8 cellular contexts compared by ENCODE assay signal in the genomic region with DNA sequence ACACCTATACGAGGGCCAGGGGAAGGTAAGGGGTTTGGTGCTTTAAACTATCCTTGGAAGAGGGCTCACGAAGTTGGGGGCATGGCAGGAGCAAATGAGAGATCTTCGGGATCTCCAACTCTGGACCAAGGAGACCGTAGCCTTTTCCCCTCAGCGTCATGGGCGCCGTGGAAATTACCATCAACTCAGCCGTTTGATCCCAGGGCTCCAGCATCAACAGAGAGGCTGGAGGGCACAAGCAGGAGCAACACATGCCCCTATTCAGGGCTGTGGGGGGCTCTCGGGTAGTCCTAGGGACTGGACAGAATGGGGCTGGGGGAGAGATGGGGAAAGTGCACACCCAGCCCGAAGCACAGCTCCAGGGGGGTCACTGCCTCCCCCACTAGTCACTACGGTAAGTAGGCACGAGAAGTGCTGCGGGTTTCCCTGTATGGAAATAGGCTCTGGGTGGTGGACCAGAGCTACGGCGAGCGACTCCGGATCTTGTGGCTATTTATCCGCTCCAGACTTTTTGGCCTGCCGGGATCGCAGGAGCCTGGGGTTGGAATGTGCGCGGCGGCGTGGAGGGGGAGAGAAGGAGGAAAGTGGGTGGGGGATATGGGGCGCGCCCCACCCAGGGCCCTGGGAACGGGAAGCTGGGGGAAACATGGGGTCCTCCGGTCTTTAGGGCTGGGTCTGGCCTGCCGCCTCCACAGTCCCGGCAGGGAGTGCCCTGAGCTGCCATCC. TPM values are rescaled to one million over a fixed set of nuclear protein-coding genes. Genes with fewer than 3 reads are reported as not detected.
DNase-seq lines count a peak whose midpoint lies in the region; ATAC-seq and TF ChIP-seq lines count a peak whose summit lies in the region.

No MANE protein-coding gene starts in this region.

- H3K27ac Mint-ChIP-seq in osteocyte (ENCODE audit: unreplicated experiment), result peak overlapping the region; percentile 92

- H3K9me3 ChIP-seq in heart left ventricle, result no peaks in the 10 kb centered on the region

- ATAC-seq in heart left ventricle (peak; percentile 79 to 91 (median 83)), HG02763 (IDR thresholded peaks at IDR 0.05; ENCODE audit: unreplicated experiment) (no peak), HG02678 (IDR thresholded peaks at IDR 0.05; ENCODE audit: unreplicated experiment) (no peak)
- no peak for ATAC-seq in activated T-cell treated with anti-CD3 and anti-CD28 coated beads, Interleukin-2, amount 50 U/mL, for 4 hours

- peaks cover 6% of the 10 kb centered on the region for H3K36me3 Mint-ChIP-seq in osteocyte (ENCODE audit: unreplicated experiment)
- H3K36me3 Mint-ChIP-seq in activated T-cell treated with anti-CD3 and anti-CD28 coated beads, Interleukin-2, amount 50 U/mL, for 4 hours (ENCODE audit: insufficient read depth), result no peaks in the 10 kb centered on the region

- H3K27me3 Mint-ChIP-seq in osteocyte (ENCODE audit: unreplicated experiment), result no peaks in the 10 kb centered on the region
- peaks cover 35% of the 10 kb centered on the region for H3K27me3 Mint-ChIP-seq in activated T-cell treated with anti-CD3 and anti-CD28 coated beads, Interleukin-2, amount 50 U/mL, for 4 hours (ENCODE audit: low read depth)

- no peaks in the 10 kb centered on the region for H3K27me3 ChIP-seq in heart left ventricle

- peak overlapping the region; percentile 62 to 90 (median 80) for H3K4me3 ChIP-seq in heart left ventricle

- peaks cover 13% of the 10 kb centered on the region for H3K4me1 Mint-ChIP-seq in osteocyte (ENCODE audit: unreplicated experiment)
- no peaks in the 10 kb centered on the region for H3K4me1 Mint-ChIP-seq in activated T-cell treated with anti-CD3 and anti-CD28 coated beads, Interleukin-2, amount 50 U/mL, for 4 hours (ENCODE audit: low read depth)

- 0 to 3% (median 0%) methylated on average over 28 to 30 of the region's 30 CpGs for WGBS in heart left ventricle, 4 donors

- peak; percentile 76 for DNase-seq in DMS114 treated with DMSO at 0.1 percent for 48 hours (lab: John Stamatoyannopoulos, UW; ENCODE audit: unreplicated experiment)
- peak; percentile 7 for DNase-seq in NCI-H1092 (lab: John Stamatoyannopoulos, UW)
- DNase-seq in amniotic epithelial cell (ENCODE audit: low read depth), result peak; percentile 88
- DNase-seq in heart left ventricle, result peak; percentile 87 to 92 (median 91)
- DNase-seq in osteocyte (ENCODE audit: extremely low spot score, unreplicated experiment), result peak; percentile 92
- no peak for DNase-seq in activated T-cell treated with anti-CD3 and anti-CD28 coated beads, Interleukin-2, amount 50 U/mL, for 4 hours

- peak overlapping the region; percentile 89 for H3K4me3 Mint-ChIP-seq in osteocyte (ENCODE audit: unreplicated experiment)
- no peak overlapping the region for H3K4me3 Mint-ChIP-seq in activated T-cell treated with anti-CD3 and anti-CD28 coated beads, Interleukin-2, amount 50 U/mL, for 4 hours

- peaks cover 8 to 48% (median 30%) of the 10 kb centered on the region in 12 donors for H3K4me1 ChIP-seq in heart left ventricle

- H3K36me3 ChIP-seq in heart left ventricle, result peaks cover 2 to 29% (median 25%) of the 10 kb centered on the region in 9 donors

- intact Hi-C loops in heart left ventricle (cut with DNase I), result loop anchor here in 5 of 10 donors (1.0 to 10.0 kb wide), 6 partner anchors 13 to 541 kb away; partner anchors contain the start of genes QRICH1 (in 3 of the 5), KLHDC8B (in 2 of the 5), APEH (in 1 of the 5) and CCDC71 (in 1 of the 5)

- peak in 1 of 2 donors; percentile 26 for TF ChIP-seq POLR2A in heart left ventricle (IDR thresholded peaks at IDR 0.05)

- no peaks in the 10 kb centered on the region for H3K9me3 Mint-ChIP-seq in osteocyte (ENCODE audit: unreplicated experiment)
- H3K9me3 Mint-ChIP-seq in activated T-cell treated with anti-CD3 and anti-CD28 coated beads, Interleukin-2, amount 50 U/mL, for 4 hours, result no peaks in the 10 kb centered on the region

- H3K27ac ChIP-seq in heart left ventricle, result peak overlapping the region; percentile 87 to 99 (median 94)

- TF ChIP-seq CTCF in heart left ventricle (IDR thresholded peaks at IDR 0.05), result no peak
- TF ChIP-seq CTCF in osteocyte (IDR thresholded peaks at IDR 0.05), result no peak

RNA-seq across cellular contexts. Expression of gene LAMB2, which starts 0.5 kb away (rescaled TPM):
- total RNA-seq in heart left ventricle, result 1,000 to 10,000 TPM in 2 of 9 donors, 100 to 1,000 TPM in 7; 488 to 1,265 (median 769) TPM
- polyA plus RNA-seq in heart left ventricle, result 100 to 1,000 TPM; 290 to 836 TPM
- total RNA-seq in osteocyte, result 721 and 811 TPM in 2 replicates
- total RNA-seq in activated T-cell treated with anti-CD3 and anti-CD28 coated beads, Interleukin-2, amount 50 U/mL, for 4 hours, result 1 to 10 TPM; 1.6 to 2.4 (median 2.0) TPM

RNA-seq across cellular contexts. Expression of gene USP19, which starts 12.8 kb away (rescaled TPM):
- 10 to 100 TPM; 47.9 to 90.3 (median 63.1) TPM for total RNA-seq in heart left ventricle
- 10 to 100 TPM; 19.2 to 34.7 TPM for polyA plus RNA-seq in heart left ventricle
- 75.7 and 75.9 TPM in 2 replicates for total RNA-seq in osteocyte
- total RNA-seq in activated T-cell treated with anti-CD3 and anti-CD28 coated beads, Interleukin-2, amount 50 U/mL, for 4 hours, result 10 to 100 TPM; 68.2 to 75.9 (median 75.1) TPM

RNA-seq across cellular contexts. Expression of gene QARS1, which starts 28.8 kb away (rescaled TPM):
- total RNA-seq in heart left ventricle, result 100 to 1,000 TPM; 145 to 221 (median 194) TPM
- 100 to 1,000 TPM; 177 to 197 TPM for polyA plus RNA-seq in heart left ventricle
- 252 and 266 TPM in 2 replicates for total RNA-seq in osteocyte
- 100 to 1,000 TPM; 216 to 228 (median 228) TPM for total RNA-seq in activated T-cell treated with anti-CD3 and anti-CD28 coated beads, Interleukin-2, amount 50 U/mL, for 4 hours

RNA-seq across cellular contexts. Expression of gene CCDC71, which starts 32.7 kb away (rescaled TPM):
- total RNA-seq in heart left ventricle (10 to 100 TPM in 7 of 9 donors, 1 to 10 TPM in 2; 9.7 to 24.0 (median 14.6) TPM), osteocyte (23.7 and 24.9 TPM in 2 replicates)
- polyA plus RNA-seq in heart left ventricle, result 10 to 100 TPM in 1 of 2 donors, 1 to 10 TPM in 1; 9.8 to 17.7 TPM
- 10 to 100 TPM; 24.8 to 29.2 (median 27.0) TPM for total RNA-seq in activated T-cell treated with anti-CD3 and anti-CD28 coated beads, Interleukin-2, amount 50 U/mL, for 4 hours

RNA-seq across cellular contexts. Expression of gene KLHDC8B, which starts 38.0 kb away (rescaled TPM):
- total RNA-seq in heart left ventricle (100 to 1,000 TPM in 7 of 9 donors, 10 to 100 TPM in 2; 96.9 to 138 (median 112) TPM), osteocyte (17.9 and 20.4 TPM in 2 replicates)
- 100 to 1,000 TPM in 1 of 2 donors, 10 to 100 TPM in 1; 66.3 to 134 TPM for polyA plus RNA-seq in heart left ventricle
- total RNA-seq in activated T-cell treated with anti-CD3 and anti-CD28 coated beads, Interleukin-2, amount 50 U/mL, for 4 hours, result 1 to 10 TPM; 2.6 to 3.6 (median 3.5) TPM

Comparison
In these comparisons a context has a peak if more than half of its experiments do, and no peak if none do; other contexts are left out.
1. ATAC-seq: peak in heart left ventricle (4 of 4); none in HG02763 (single experiment), activated T-cell treated with anti-CD3 and anti-CD28 coated beads, Interleukin-2, amount 50 U/mL, for 4 hours (0 of 2) and HG02678 (single experiment).
2. RNA of gene LAMB2, which starts 0.5 kb away (total RNA-seq): 488 to 1,265 TPM in heart left ventricle and 721 to 811 TPM in osteocyte; 1.6 to 2.4 TPM in activated T-cell treated with anti-CD3 and anti-CD28 coated beads, Interleukin-2, amount 50 U/mL, for 4 hours; every median in the first group is over 100 times any median in the second.